In genomic region chr19:4768934-4769777, GRCh38 we compare ENCODE assay signal across 8 cellular contexts.
DNase-seq lines count a peak whose midpoint lies in the region; ATAC-seq lines count a peak whose summit lies in the region.

No MANE protein-coding gene starts in this region.

- peak; percentile 92 for DNase-seq in AG20443 (ENCODE audit: low spot score)
- peak; percentile 15 for DNase-seq in HS-27A (ENCODE audit: low read depth)
- DNase-seq in NCI-H748 treated with DMSO at 0.1 percent for 48 hours (lab: John Stamatoyannopoulos, UW), result peak; percentile 68
- DNase-seq in activated CD8-positive, alpha-beta memory T cell treated with anti-CD3 and anti-CD28 coated beads, Interleukin-2, amount 50 U/mL, for 24 hours (ENCODE audit: extremely low read depth), result peak; percentile 54
- peak; percentile 82 for DNase-seq in epidermal melanocyte (ENCODE audit: insufficient read length, low spot score)
- peak; percentile 76 for DNase-seq in midbrain (lab: John Stamatoyannopoulos, UW)
- DNase-seq in stimulated activated CD8-positive, alpha-beta memory T cell treated with anti-CD3 and anti-CD28 coated beads, Interleukin-2, amount 100 ng/mL, for 1 hour (ENCODE audit: low read depth in 2 of 2), result peak; percentile 57 to 61

- no peak for ATAC-seq in HG02884 (IDR thresholded peaks at IDR 0.05; ENCODE audit: unreplicated experiment)

Comparison
In these comparisons a context has a peak if more than half of its experiments do, and no peak if none do; other contexts are left out.
1. DNase-seq: peak in every context shown above with its lines; median percentile 92 in AG20443; 82 in epidermal melanocyte; 76 in midbrain; 68 in NCI-H748 treated with DMSO at 0.1 percent for 48 hours; 59 in stimulated activated CD8-positive, alpha-beta memory T cell treated with anti-CD3 and anti-CD28 coated beads, Interleukin-2, amount 100 ng/mL, for 1 hour; 54 in activated CD8-positive, alpha-beta memory T cell treated with anti-CD3 and anti-CD28 coated beads, Interleukin-2, amount 50 U/mL, for 24 hours; 15 in HS-27A.